ENCODE assay signal across 24 cellular contexts in genomic region chr3:38297537-38297936, GRCh38. TPM values are rescaled to one million over a fixed set of nuclear protein-coding genes. Genes with fewer than 3 reads are reported as not detected.
DNase-seq lines count a peak whose midpoint lies in the region; ATAC-seq, FAIRE-seq and TF ChIP-seq lines count a peak whose summit lies in the region.
"Had no signal": no experiment of that assay in that cellular context is flagged by ENCODE, and none has a peak within 500 bp of the region (broad histone marks: within the 10 kb centered on the region; RNA-seq: fewer than 3 reads in every experiment).

No MANE protein-coding gene starts in this region.

- H2AFZ ChIP-seq in K562 (ENCODE audit: low read depth, low read length): no peak overlapping the region

- ATAC-seq in K562 (no peak), lower lobe of right lung (no peak)

- TF ChIP-seq CTCF in HEK293 (tag by site-specific recombination; IDR thresholded peaks at IDR 0.05) (no peak), K562 (IDR thresholded peaks at IDR 0.05 in 2 of 3, conservative IDR thresholded peaks at IDR 0.05 in 1 of 3; ENCODE audit: insufficient read depth in 2 of 3, low read depth in 1 of 3, low read length in 3 of 3) (no peak), osteocyte (IDR thresholded peaks at IDR 0.05) (no peak), lower lobe of right lung (IDR thresholded peaks at IDR 0.05) (no peak)

- H3K27ac ChIP-seq in HEK293 (ENCODE audit: extremely low read depth, low read depth, low read length): no peak overlapping the region
- H3K27ac ChIP-seq in K562 (ENCODE audit: extremely low read depth, low read depth, low read length): no peak overlapping the region
- H3K27ac ChIP-seq in lower lobe of right lung: no peak overlapping the region
- H3K27ac ChIP-seq: BLaER1 had no signal

- intact Hi-C loops in K562 (cut with micrococcal nuclease): no loop called here
- intact Hi-C loops in lower lobe of right lung (cut with DNase I): no loop called here

- H3K27me3 Mint-ChIP-seq in osteocyte (ENCODE audit: unreplicated experiment): no peaks in the 10 kb centered on the region

- H3K9me3 ChIP-seq in HEK293 (ENCODE audit: control insufficient read depth, insufficient read depth, low read depth, low read length) (no peaks in the 10 kb centered on the region), K562 (replicated peaks; ENCODE audit: control insufficient read depth, insufficient read depth, low read depth, low read length) (no peaks in the 10 kb centered on the region; the same call in 1 of the 2 replicates), lower lobe of right lung (no peaks in the 10 kb centered on the region)
- H3K9me3 ChIP-seq: BE2C, BLaER1 had no signal

- H3K27ac Mint-ChIP-seq in osteocyte (ENCODE audit: unreplicated experiment): no peak overlapping the region
- H3K27ac Mint-ChIP-seq: CD14-positive monocyte; CD4-positive, alpha-beta memory T cell; CD4-positive, CD25-positive, alpha-beta regulatory T cell; CD8-positive, alpha-beta memory T cell had no signal

- POLR2A ChIA-PET in HEK293 (lab: Yijun Ruan, JAX): no interaction called here
- POLR2A ChIA-PET in K562 (lab: Yijun Ruan, JAX): interaction anchor here (0.7 to 1.4 kb wide), 2 partner anchors 33 to 328 kb away, joined by 4 read pairs; no protein-coding TSS in a partner anchor

- H3K4me3 ChIP-seq in HEK293 (ENCODE audit: low read depth, low read length) (no peak overlapping the region), K562 (no peak overlapping the region), lower lobe of right lung (no peak overlapping the region)
- H3K4me3 ChIP-seq: BLaER1, GM12878 had no signal

- H3K4me1 ChIP-seq in HEK293 (ENCODE audit: control insufficient read depth, insufficient read depth, low read length) (no peaks in the 10 kb centered on the region), K562 (replicated peaks in 1 of 2; ENCODE audit: control insufficient read depth in 2 of 2, insufficient read depth in 2 of 2, low read length in 2 of 2) (peaks cover 0 to 4% of the 10 kb centered on the region in 2 experiments; a peak in 1 of 5 replicates), lower lobe of right lung (no peaks in the 10 kb centered on the region)
- H3K4me1 ChIP-seq: BE2C, BLaER1 had no signal

- H3K36me3 Mint-ChIP-seq in osteocyte (ENCODE audit: unreplicated experiment): no peaks in the 10 kb centered on the region
- H3K36me3 Mint-ChIP-seq: CD14-positive monocyte; CD4-positive, alpha-beta memory T cell; CD4-positive, CD25-positive, alpha-beta regulatory T cell; CD8-positive, alpha-beta memory T cell had no signal

- no peak for TF ChIP-seq RAD21 in K562 (CRISPR knock-in tag; conservative IDR thresholded peaks at IDR 0.05 in 1 of 2, IDR thresholded peaks at IDR 0.05 in 1 of 2)

- H3K4me1 Mint-ChIP-seq in osteocyte (ENCODE audit: unreplicated experiment): no peaks in the 10 kb centered on the region
- H3K4me1 Mint-ChIP-seq: CD14-positive monocyte; CD4-positive, CD25-positive, alpha-beta regulatory T cell; CD8-positive, alpha-beta memory T cell had no signal

- H3K9me3 Mint-ChIP-seq in osteocyte (ENCODE audit: unreplicated experiment): no peaks in the 10 kb centered on the region
- H3K9me3 Mint-ChIP-seq: CD14-positive monocyte; CD4-positive, alpha-beta memory T cell; CD4-positive, CD25-positive, alpha-beta regulatory T cell; CD8-positive, alpha-beta memory T cell had no signal

- H3K36me3 ChIP-seq in HEK293 (ENCODE audit: control insufficient read depth in 2 of 2, insufficient read depth in 1 of 2, low read length in 2 of 2): no peaks in the 10 kb centered on the region
- H3K36me3 ChIP-seq in K562 (ENCODE audit: control insufficient read depth, insufficient read depth, low read length): no peaks in the 10 kb centered on the region
- H3K36me3 ChIP-seq in lower lobe of right lung: no peaks in the 10 kb centered on the region
- H3K36me3 ChIP-seq: BE2C, BLaER1 had no signal

- TF ChIP-seq POLR2A in K562 (conservative IDR thresholded peaks at IDR 0.05): no peak

- H3K4me3 Mint-ChIP-seq in osteocyte (ENCODE audit: unreplicated experiment): no peak overlapping the region
- H3K4me3 Mint-ChIP-seq: CD14-positive monocyte; CD4-positive, alpha-beta memory T cell; CD4-positive, CD25-positive, alpha-beta regulatory T cell; CD8-positive, alpha-beta memory T cell had no signal

- no peaks in the 10 kb centered on the region for H3K79me2 ChIP-seq in K562 (ENCODE audit: control insufficient read depth, insufficient read depth, low read length)

- H3K9ac ChIP-seq in K562 (ENCODE audit: insufficient read depth in 1 of 2, low read depth in 2 of 2, low read length in 2 of 2): no peak overlapping the region
- H3K9ac ChIP-seq: BLaER1 had no signal

- BruUV-seq in K562 (replicated peaks; lab: Mats Ljungman, UMichigan): no TSS peak

- H3K27me3 ChIP-seq in K562 (ENCODE audit: control insufficient read depth in 2 of 2, insufficient read depth in 2 of 2, low read length in 2 of 2) (peaks cover 2 to 11% of the 10 kb centered on the region in 2 experiments; a peak in 3 of 5 replicates), lower lobe of right lung (ENCODE audit: low read depth) (no peaks in the 10 kb centered on the region)
- H3K27me3 ChIP-seq: BE2C, BLaER1 had no signal

- no peak for DNase-seq in K562 (ENCODE audit: extremely low read depth in 1 of 4, low spot score in 3 of 4)
- DNase-seq in osteocyte (ENCODE audit: extremely low spot score, unreplicated experiment): peak; percentile 4
- DNase-seq in lower lobe of right lung: no peak
- no peak for DNase-seq in stimulated activated CD4-positive, alpha-beta T cell treated with anti-CD3 and anti-CD28 coated beads, Interleukin-12 subunit alpha, Interleukin-12 subunit beta, amount 100 ng/mL, for 4 hours
- DNase-seq: 8988T; BE2C; C1 segment of cervical spinal cord; CD8-positive, alpha-beta memory T cell; COR-L47; DMS 273 treated with DMSO at 0.1 percent for 48 hours; DMS153; DMS79; DND-41; GDM1 had no signal

- H4K20me1 ChIP-seq in K562 (replicated peaks; ENCODE audit: control insufficient read depth, insufficient read depth, low read length): no peaks in the 10 kb centered on the region
- H4K20me1 ChIP-seq: BLaER1 had no signal

- CTCF ChIA-PET in HEK293 (lab: Yijun Ruan, JAX): interaction anchor here (0.6 to 1.5 kb wide), 4 partner anchors 9 to 166 kb away, joined by 3 read pairs; no protein-coding TSS in a partner anchor
- CTCF ChIA-PET in K562 (lab: Yijun Ruan, JAX; ENCODE audit: low intra/inter-chr PET ratio): no interaction called here

- TF ChIP-seq EP300 in K562 (IDR thresholded peaks at IDR 0.05; ENCODE audit: low read length): no peak

- in situ Hi-C loops in K562 (cut with MboI): no loop called here

- no peak for FAIRE-seq in K562 (lab: Jason Lieb, UNC)
- FAIRE-seq: GM12878, GM12892 had no signal

- H3K4me2 ChIP-seq in K562 (ENCODE audit: insufficient read depth, low read length): no peak overlapping the region
- H3K4me2 ChIP-seq: BLaER1 had no signal

- no peaks in the 10 kb centered on the region for H3K9me1 ChIP-seq in K562 (ENCODE audit: control insufficient read depth, insufficient read depth, low read length)

RNA-seq across cellular contexts. Expression of gene SLC22A14, which starts 15.4 kb away (rescaled TPM):
- not detected in 2 replicates for total RNA-seq in K562 (2011; cell fraction: chromatin; rRNA removed; ENCODE audit: low replicate concordance)
- not detected in 2 replicates for total RNA-seq in K562 (2011; cell fraction: nucleolus; rRNA removed)
- total RNA-seq in K562 (2011; cell fraction: nucleoplasm; rRNA removed): not detected in 2 replicates
- not detected in 2 replicates for total RNA-seq in K562 (2014; rRNA removed)
- not detected in 2 replicates for total RNA-seq in K562 (2014; rRNA removed; fragmentation: Illumina TruSeq; extraction: Trizol)
- total RNA-seq in K562 (2015; rRNA removed; fragmentation: Illumina TruSeq; extraction: Trizol): 0.07 TPM in 1 of 2 replicates, not detected in the other
- total RNA-seq in K562 (2021): not detected in 2 replicates
- 0.04 TPM in 1 of 2 replicates, not detected in the other for polyA plus RNA-seq in K562 (2011; rRNA removed)
- not detected in 2 replicates for polyA plus RNA-seq in K562 (2011; cell fraction: cytosol; rRNA removed)
- 0.10 and 0.21 TPM in 2 replicates for polyA plus RNA-seq in K562 (2011; cell fraction: nucleus; rRNA removed)
- polyA plus RNA-seq in K562 (2012): 0.08 and 0.10 TPM in 2 replicates
- polyA plus RNA-seq in K562 (2014; fragmentation: Illumina TruSeq; extraction: Trizol): not detected in 2 replicates
- polyA plus RNA-seq in K562 (2014; fragmentation: Nextera tagmentation; extraction: Ambion mirVana): under 1 TPM in 1 of 2 experiments, not detected in 1; 0.03 TPM
- polyA plus RNA-seq in K562 (2014; rRNA removed): 0.07 TPM in 1 of 2 replicates, not detected in the other
- 0.45 TPM in 1 of 2 replicates, not detected in the other for polyA minus RNA-seq in K562 (2011; rRNA and poly(A)+ RNA removed)
- polyA minus RNA-seq in K562 (2011; cell fraction: cytosol; rRNA and poly(A)+ RNA removed): not detected in 2 replicates
- not detected in 2 replicates for polyA minus RNA-seq in K562 (2011; cell fraction: nucleus; rRNA and poly(A)+ RNA removed)
- 0.30 and 0.47 TPM in 2 replicates for total RNA-seq in osteocyte
- total RNA-seq in lower lobe of right lung: not detected
- total RNA-seq: CD4-positive, alpha-beta memory T cell; CD4-positive, CD25-positive, alpha-beta regulatory T cell; CD8-positive, alpha-beta memory T cell; Daoy; G401; GM12878 had no signal
- polyA plus RNA-seq: AG04450; CD14-positive monocyte; CD4-positive, CD25-positive, alpha-beta regulatory T cell; CD8-positive, alpha-beta memory T cell; GM12878 had no signal

RNA-seq across cellular contexts. Expression of gene SLC22A13, which starts 31.9 kb away (rescaled TPM):
- total RNA-seq in K562 (2011; cell fraction: chromatin; rRNA removed; ENCODE audit: low replicate concordance): 0.79 and 2.3 TPM in 2 replicates
- total RNA-seq in K562 (2011; cell fraction: nucleolus; rRNA removed): 0.92 and 1.8 TPM in 2 replicates
- total RNA-seq in K562 (2011; cell fraction: nucleoplasm; rRNA removed): 0.88 and 1.6 TPM in 2 replicates
- total RNA-seq in K562 (2014; rRNA removed): not detected in 2 replicates
- 0.13 and 0.18 TPM in 2 replicates for total RNA-seq in K562 (2014; rRNA removed; fragmentation: Illumina TruSeq; extraction: Trizol)
- 0.30 and 0.36 TPM in 2 replicates for total RNA-seq in K562 (2015; rRNA removed; fragmentation: Illumina TruSeq; extraction: Trizol)
- 0.29 and 0.49 TPM in 2 replicates for total RNA-seq in K562 (2021)
- 0.15 and 0.19 TPM in 2 replicates for polyA plus RNA-seq in K562 (2011; rRNA removed)
- 0.07 and 0.19 TPM in 2 replicates for polyA plus RNA-seq in K562 (2011; cell fraction: cytosol; rRNA removed)
- 1.2 and 1.3 TPM in 2 replicates for polyA plus RNA-seq in K562 (2011; cell fraction: nucleus; rRNA removed)
- 0.25 and 0.28 TPM in 2 replicates for polyA plus RNA-seq in K562 (2012)
- 0.07 and 0.15 TPM in 2 replicates for polyA plus RNA-seq in K562 (2014; fragmentation: Illumina TruSeq; extraction: Trizol)
- not detected for polyA plus RNA-seq in K562 (2014; fragmentation: Nextera tagmentation; extraction: Ambion mirVana)
- polyA plus RNA-seq in K562 (2014; rRNA removed): 0.09 TPM in 1 of 2 replicates, not detected in the other
- polyA minus RNA-seq in K562 (2011; rRNA and poly(A)+ RNA removed): 0.27 and 0.46 TPM in 2 replicates
- not detected in 2 replicates for polyA minus RNA-seq in K562 (2011; cell fraction: cytosol; rRNA and poly(A)+ RNA removed)
- polyA minus RNA-seq in K562 (2011; cell fraction: nucleus; rRNA and poly(A)+ RNA removed): 0.56 and 0.81 TPM in 2 replicates
- 0.99 and 1.2 TPM in 2 replicates for total RNA-seq in osteocyte
- total RNA-seq in lower lobe of right lung: 0.32 TPM
- total RNA-seq: G401 had no signal
- polyA plus RNA-seq: CD14-positive monocyte had no signal

RNA-seq across cellular contexts. Expression of gene XYLB, which starts 49.0 kb away (rescaled TPM):
- total RNA-seq in K562 (2011; cell fraction: chromatin; rRNA removed; ENCODE audit: low replicate concordance): 148 and 195 TPM in 2 replicates
- 85.0 and 125 TPM in 2 replicates for total RNA-seq in K562 (2011; cell fraction: nucleolus; rRNA removed)
- 115 and 137 TPM in 2 replicates for total RNA-seq in K562 (2011; cell fraction: nucleoplasm; rRNA removed)
- total RNA-seq in K562 (2014; rRNA removed) (10.6 and 17.3 TPM in 2 replicates), K562 (2014; rRNA removed; fragmentation: Illumina TruSeq; extraction: Trizol) (10.6 and 13.2 TPM in 2 replicates), K562 (2015; rRNA removed; fragmentation: Illumina TruSeq; extraction: Trizol) (12.5 and 14.6 TPM in 2 replicates), K562 (2021) (19.5 and 20.2 TPM in 2 replicates), osteocyte (6.3 and 8.5 TPM in 2 replicates), lower lobe of right lung (2.7 TPM)
- polyA plus RNA-seq in K562 (2011; rRNA removed) (12.7 and 15.1 TPM in 2 replicates), K562 (2014; fragmentation: Illumina TruSeq; extraction: Trizol) (15.5 and 17.0 TPM in 2 replicates), K562 (2014; fragmentation: Nextera tagmentation; extraction: Ambion mirVana) (1 to 10 TPM; 4.0 to 6.1 TPM), K562 (2014; rRNA removed) (12.5 and 12.8 TPM in 2 replicates)
- polyA plus RNA-seq in K562 (2011; cell fraction: cytosol; rRNA removed): 9.9 and 11.6 TPM in 2 replicates
- 40.1 and 59.5 TPM in 2 replicates for polyA plus RNA-seq in K562 (2011; cell fraction: nucleus; rRNA removed)
- polyA plus RNA-seq in K562 (2012): 11.7 and 15.5 TPM in 2 replicates
- polyA minus RNA-seq in K562 (2011; rRNA and poly(A)+ RNA removed): 26.1 and 33.6 TPM in 2 replicates
- 9.7 and 11.9 TPM in 2 replicates for polyA minus RNA-seq in K562 (2011; cell fraction: cytosol; rRNA and poly(A)+ RNA removed)
- 43.8 and 54.1 TPM in 2 replicates for polyA minus RNA-seq in K562 (2011; cell fraction: nucleus; rRNA and poly(A)+ RNA removed)

Comparison
In these comparisons a context has a peak if more than half of its experiments do, and no peak if none do; other contexts are left out.
1. Of the 44 proteins assayed by ChIP-seq in both K562 and HEK293: peak only in K562: none; only in HEK293: ATF2; in both: none; in neither: 43.